Comparison of ENCODE assay signal across 8 cellular contexts in genomic region chr16:4350787-4351659, GRCh38. TPM values are rescaled to one million over a fixed set of nuclear protein-coding genes. Genes with fewer than 3 reads are reported as not detected.
A peak's percentile ranks its signal among the peaks of the same experiment; 100 is the strongest.
DNase-seq lines count a peak whose midpoint lies in the region; ATAC-seq, FAIRE-seq and TF ChIP-seq lines count a peak whose summit lies in the region.

Gene PAM16 (minus strand): TSS chr16:4351321. CDS start chr16:4351234, 87 bp downstream.

- FAIRE-seq in GM12892 (lab: Jason Lieb, UNC), result peak; percentile 97

- ATAC-seq in HG02840 (IDR thresholded peaks at IDR 0.05; ENCODE audit: low FRiP score, unreplicated experiment) (peak; percentile 90), heart left ventricle (peak; percentile 93 to 98 (median 94))
- peak; percentile 90 for ATAC-seq in activated naive CD8-positive, alpha-beta T cell treated with anti-CD3 and anti-CD28 coated beads, Interleukin-2, amount 50 U/mL, for 24 hours

- 0 to 1% (median 1%) methylated on average over 10 to 81 of the region's 81 CpGs for WGBS in heart left ventricle, 4 donors

- H3K9me3 ChIP-seq in heart left ventricle, result no peaks in the 10 kb centered on the region

- no peaks in the 10 kb centered on the region for H3K9me3 Mint-ChIP-seq in activated naive CD8-positive, alpha-beta T cell treated with anti-CD3 and anti-CD28 coated beads, Interleukin-2, amount 50 U/mL, for 24 hours
- no peaks in the 10 kb centered on the region for H3K9me3 Mint-ChIP-seq in type B pancreatic cell

- TF ChIP-seq CTCF in heart left ventricle (IDR thresholded peaks at IDR 0.05) (peak in 5 of 12 donors; percentile 3 to 24 (median 17)), type B pancreatic cell (conservative IDR thresholded peaks at IDR 0.05) (peak; percentile 37)

- peaks cover 27% of the 10 kb centered on the region for H3K4me1 Mint-ChIP-seq in activated naive CD8-positive, alpha-beta T cell treated with anti-CD3 and anti-CD28 coated beads, Interleukin-2, amount 50 U/mL, for 24 hours
- peaks cover 16% of the 10 kb centered on the region for H3K4me1 Mint-ChIP-seq in type B pancreatic cell (ENCODE audit: unreplicated experiment)

- peak within 1 kb of the TSS; percentile 95 for H3K4me3 Mint-ChIP-seq in activated naive CD8-positive, alpha-beta T cell treated with anti-CD3 and anti-CD28 coated beads, Interleukin-2, amount 50 U/mL, for 24 hours
- peak within 1 kb of the TSS; percentile 96 for H3K4me3 Mint-ChIP-seq in type B pancreatic cell

- no peaks in the 10 kb centered on the region for H3K27me3 Mint-ChIP-seq in activated naive CD8-positive, alpha-beta T cell treated with anti-CD3 and anti-CD28 coated beads, Interleukin-2, amount 50 U/mL, for 24 hours
- no peaks in the 10 kb centered on the region for H3K27me3 Mint-ChIP-seq in type B pancreatic cell

- TF ChIP-seq POLR2A in GM12892 (IDR thresholded peaks at IDR 0.05; ENCODE audit: low read depth, low read length), result peak; percentile 83; the same call in 1 of the 2 replicates
- TF ChIP-seq POLR2A in heart left ventricle (IDR thresholded peaks at IDR 0.05), result peak in 1 of 2 donors; percentile 73

- no peaks in the 10 kb centered on the region for H3K27me3 ChIP-seq in heart left ventricle

- peak within 1 kb of the TSS; percentile 60 to 100 (median 82) for H3K4me3 ChIP-seq in heart left ventricle

- H3K36me3 ChIP-seq in heart left ventricle, result peaks cover 0 to 18% (median 0%) of the 10 kb centered on the region in 9 donors

- peaks cover 15% of the 10 kb centered on the region for H3K36me3 Mint-ChIP-seq in activated naive CD8-positive, alpha-beta T cell treated with anti-CD3 and anti-CD28 coated beads, Interleukin-2, amount 50 U/mL, for 24 hours (ENCODE audit: low read depth)
- no peaks in the 10 kb centered on the region for H3K36me3 Mint-ChIP-seq in type B pancreatic cell

- H3K27ac Mint-ChIP-seq in activated naive CD8-positive, alpha-beta T cell treated with anti-CD3 and anti-CD28 coated beads, Interleukin-2, amount 50 U/mL, for 24 hours, result peak within 1 kb of the TSS; percentile 95
- H3K27ac Mint-ChIP-seq in type B pancreatic cell, result peak within 1 kb of the TSS; percentile 90

- peak within 1 kb of the TSS; percentile 34 to 90 (median 86) for H3K27ac ChIP-seq in heart left ventricle

- intact Hi-C loops in heart left ventricle (cut with DNase I), result no loop called here
- intact Hi-C loops in posterior cingulate gyrus (cut with DNase I), result no loop called here

- DNase-seq in GM12892 (ENCODE audit: insufficient read length), result peak; percentile 94
- peak; percentile 90 for DNase-seq in NCI-H1436 (lab: John Stamatoyannopoulos, UW)
- DNase-seq in SW480 (ENCODE audit: low spot score), result peak; percentile 90
- peak; percentile 100 for DNase-seq in activated naive CD8-positive, alpha-beta T cell treated with anti-CD3 and anti-CD28 coated beads, Interleukin-2, amount 50 U/mL, for 24 hours
- peak; percentile 97 to 99 (median 98) for DNase-seq in heart left ventricle
- DNase-seq in posterior cingulate gyrus, result peak; percentile 89 to 99 (median 93)
- DNase-seq in type B pancreatic cell (ENCODE audit: extremely low spot score, unreplicated experiment), result peak; percentile 98

- peaks cover 0 to 41% (median 22%) of the 10 kb centered on the region in 12 donors for H3K4me1 ChIP-seq in heart left ventricle

RNA-seq across cellular contexts. Expression of gene PAM16, which starts in this region (rescaled TPM):
- 27.7 TPM for polyA plus RNA-seq in GM12892 (2012; ENCODE audit: missing spikeins)
- total RNA-seq in heart left ventricle (10 to 100 TPM; 32.7 to 96.9 (median 60.9) TPM), type B pancreatic cell (ENCODE audit: low replicate concordance) (30.5 and 39.3 TPM in 2 replicates)
- 100 to 1,000 TPM; 109 to 210 TPM for polyA plus RNA-seq in heart left ventricle

Comparison
In these comparisons a context has a peak if more than half of its experiments do, and no peak if none do; other contexts are left out.
1. Peak in every context shown above with its lines: DNase-seq, ATAC-seq, H3K4me3 ChIP-seq and H3K27ac ChIP-seq.